ENCODE assay signal across 1 cellular context in the genomic region with DNA sequence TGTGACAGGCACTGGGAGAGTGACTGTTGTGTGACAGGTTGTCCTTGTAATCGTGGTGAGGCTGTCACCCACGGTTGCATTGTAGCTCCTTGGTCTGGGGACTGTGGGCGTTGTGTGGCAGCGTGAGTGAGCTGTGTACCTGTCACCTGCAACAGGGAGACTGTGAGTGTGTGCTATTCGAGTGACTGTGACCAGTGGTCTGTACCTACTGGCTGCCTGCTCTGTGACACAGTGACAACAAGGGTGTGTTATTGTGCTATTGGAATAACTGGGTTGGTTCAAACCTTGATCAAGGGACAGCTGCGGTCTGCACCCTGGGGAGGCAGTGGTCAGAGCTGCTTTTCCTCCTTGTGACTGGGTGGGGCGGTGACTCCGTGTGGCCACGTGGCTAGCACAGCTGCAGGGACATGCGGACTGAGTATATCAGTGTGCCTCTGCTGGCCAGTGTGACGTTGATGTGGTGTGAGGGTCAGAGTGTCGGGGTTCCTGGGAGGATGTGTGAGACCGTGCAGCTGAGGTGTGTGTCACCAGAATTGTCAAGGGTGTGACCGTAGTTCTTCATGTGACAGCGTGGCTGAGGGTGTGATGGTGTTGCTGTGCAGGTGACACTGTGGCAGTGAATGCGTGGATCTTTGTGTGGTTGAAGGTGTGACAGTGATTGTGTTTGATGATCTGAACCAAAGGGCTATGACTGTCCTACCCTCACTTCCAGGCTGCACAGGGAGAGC.
A peak's percentile ranks its signal among the peaks of the same experiment; 100 is the strongest.
TF ChIP-seq lines count a peak whose summit lies in the region.

No MANE protein-coding gene starts in this region.

TF ChIP-seq in HepG2, 621 proteins besides CTCF, POLR2A, EP300 and RAD21 (continued from another document and continues in another):
- TF ChIP-seq NONO (IDR thresholded peaks at IDR 0.05): no peak
- peak; percentile 53 for TF ChIP-seq NONO (CRISPR knock-in tag; conservative IDR thresholded peaks at IDR 0.05)
- TF ChIP-seq, protein P1, sequence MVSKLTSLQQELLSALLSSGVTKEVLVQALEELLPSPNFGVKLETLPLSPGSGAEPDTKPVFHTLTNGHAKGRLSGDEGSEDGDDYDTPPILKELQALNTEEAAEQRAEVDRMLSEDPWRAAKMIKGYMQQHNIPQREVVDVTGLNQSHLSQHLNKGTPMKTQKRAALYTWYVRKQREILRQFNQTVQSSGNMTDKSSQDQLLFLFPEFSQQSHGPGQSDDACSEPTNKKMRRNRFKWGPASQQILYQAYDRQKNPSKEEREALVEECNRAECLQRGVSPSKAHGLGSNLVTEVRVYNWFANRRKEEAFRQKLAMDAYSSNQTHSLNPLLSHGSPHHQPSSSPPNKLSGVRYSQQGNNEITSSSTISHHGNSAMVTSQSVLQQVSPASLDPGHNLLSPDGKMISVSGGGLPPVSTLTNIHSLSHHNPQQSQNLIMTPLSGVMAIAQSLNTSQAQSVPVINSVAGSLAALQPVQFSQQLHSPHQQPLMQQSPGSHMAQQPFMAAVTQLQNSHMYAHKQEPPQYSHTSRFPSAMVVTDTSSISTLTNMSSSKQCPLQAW (CRISPR knock-in tag; IDR thresholded peaks at IDR 0.05): no peak; the same call in 1 of the 2 replicates
- peak; percentile 46; the same call in 1 of the 2 replicates for TF ChIP-seq NCOA2 (CRISPR knock-in tag; IDR thresholded peaks at IDR 0.05)
- TF ChIP-seq, protein P2, sequence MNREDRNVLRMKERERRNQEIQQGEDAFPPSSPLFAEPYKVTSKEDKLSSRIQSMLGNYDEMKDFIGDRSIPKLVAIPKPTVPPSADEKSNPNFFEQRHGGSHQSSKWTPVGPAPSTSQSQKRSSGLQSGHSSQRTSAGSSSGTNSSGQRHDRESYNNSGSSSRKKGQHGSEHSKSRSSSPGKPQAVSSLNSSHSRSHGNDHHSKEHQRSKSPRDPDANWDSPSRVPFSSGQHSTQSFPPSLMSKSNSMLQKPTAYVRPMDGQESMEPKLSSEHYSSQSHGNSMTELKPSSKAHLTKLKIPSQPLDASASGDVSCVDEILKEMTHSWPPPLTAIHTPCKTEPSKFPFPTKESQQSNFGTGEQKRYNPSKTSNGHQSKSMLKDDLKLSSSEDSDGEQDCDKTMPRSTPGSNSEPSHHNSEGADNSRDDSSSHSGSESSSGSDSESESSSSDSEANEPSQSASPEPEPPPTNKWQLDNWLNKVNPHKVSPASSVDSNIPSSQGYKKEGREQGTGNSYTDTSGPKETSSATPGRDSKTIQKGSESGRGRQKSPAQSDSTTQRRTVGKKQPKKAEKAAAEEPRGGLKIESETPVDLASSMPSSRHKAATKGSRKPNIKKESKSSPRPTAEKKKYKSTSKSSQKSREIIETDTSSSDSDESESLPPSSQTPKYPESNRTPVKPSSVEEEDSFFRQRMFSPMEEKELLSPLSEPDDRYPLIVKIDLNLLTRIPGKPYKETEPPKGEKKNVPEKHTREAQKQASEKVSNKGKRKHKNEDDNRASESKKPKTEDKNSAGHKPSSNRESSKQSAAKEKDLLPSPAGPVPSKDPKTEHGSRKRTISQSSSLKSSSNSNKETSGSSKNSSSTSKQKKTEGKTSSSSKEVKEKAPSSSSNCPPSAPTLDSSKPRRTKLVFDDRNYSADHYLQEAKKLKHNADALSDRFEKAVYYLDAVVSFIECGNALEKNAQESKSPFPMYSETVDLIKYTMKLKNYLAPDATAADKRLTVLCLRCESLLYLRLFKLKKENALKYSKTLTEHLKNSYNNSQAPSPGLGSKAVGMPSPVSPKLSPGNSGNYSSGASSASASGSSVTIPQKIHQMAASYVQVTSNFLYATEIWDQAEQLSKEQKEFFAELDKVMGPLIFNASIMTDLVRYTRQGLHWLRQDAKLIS (CRISPR knock-in tag; IDR thresholded peaks at IDR 0.05): no peak
- no peak for TF ChIP-seq BRCA1 (CRISPR knock-in tag; IDR thresholded peaks at IDR 0.05)
- TF ChIP-seq KLF9 (CRISPR knock-in tag; IDR thresholded peaks at IDR 0.05; ENCODE audit: low read depth): no peak
- TF ChIP-seq HNRNPK (IDR thresholded peaks at IDR 0.05; ENCODE audit: low read depth, low read length, poor library complexity, severe bottlenecking): no peak
- no peak for TF ChIP-seq SNRNP70 (IDR thresholded peaks at IDR 0.05; ENCODE audit: low read depth, low read length)
- peak; percentile 79; the same call in 1 of the 2 replicates for TF ChIP-seq ZNF292 (CRISPR knock-in tag; IDR thresholded peaks at IDR 0.05; ENCODE audit: borderline replicate concordance, low read depth)
- TF ChIP-seq GTF2F1 (IDR thresholded peaks at IDR 0.05; ENCODE audit: low read length): no peak
- peak; percentile 13; the same call in 1 of the 2 replicates for TF ChIP-seq KAT8 (CRISPR knock-in tag; IDR thresholded peaks at IDR 0.05)
- TF ChIP-seq EEA1 (CRISPR knock-in tag; IDR thresholded peaks at IDR 0.05; ENCODE audit: borderline replicate concordance): no peak; the same call in 1 of the 2 replicates
- TF ChIP-seq GATA4 (IDR thresholded peaks at IDR 0.05; ENCODE audit: borderline replicate concordance, low read depth): no peak
- TF ChIP-seq, protein P3, sequence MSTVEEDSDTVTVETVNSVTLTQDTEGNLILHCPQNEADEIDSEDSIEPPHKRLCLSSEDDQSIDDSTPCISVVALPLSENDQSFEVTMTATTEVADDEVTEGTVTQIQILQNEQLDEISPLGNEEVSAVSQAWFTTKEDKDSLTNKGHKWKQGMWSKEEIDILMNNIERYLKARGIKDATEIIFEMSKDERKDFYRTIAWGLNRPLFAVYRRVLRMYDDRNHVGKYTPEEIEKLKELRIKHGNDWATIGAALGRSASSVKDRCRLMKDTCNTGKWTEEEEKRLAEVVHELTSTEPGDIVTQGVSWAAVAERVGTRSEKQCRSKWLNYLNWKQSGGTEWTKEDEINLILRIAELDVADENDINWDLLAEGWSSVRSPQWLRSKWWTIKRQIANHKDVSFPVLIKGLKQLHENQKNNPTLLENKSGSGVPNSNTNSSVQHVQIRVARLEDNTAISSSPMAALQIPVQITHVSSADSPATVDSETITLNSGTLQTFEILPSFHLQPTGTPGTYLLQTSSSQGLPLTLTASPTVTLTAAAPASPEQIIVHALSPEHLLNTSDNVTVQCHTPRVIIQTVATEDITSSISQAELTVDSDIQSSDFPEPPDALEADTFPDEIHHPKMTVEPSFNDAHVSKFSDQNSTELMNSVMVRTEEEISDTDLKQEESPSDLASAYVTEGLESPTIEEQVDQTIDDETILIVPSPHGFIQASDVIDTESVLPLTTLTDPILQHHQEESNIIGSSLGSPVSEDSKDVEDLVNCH (CRISPR knock-in tag; IDR thresholded peaks at IDR 0.05): no peak; the same call in 1 of the 2 replicates
- TF ChIP-seq ZNF460 (CRISPR knock-in tag; IDR thresholded peaks at IDR 0.05; ENCODE audit: borderline replicate concordance): no peak
- TF ChIP-seq PRPF4 (IDR thresholded peaks at IDR 0.05; ENCODE audit: low read depth, low read length, poor library complexity, severe bottlenecking): no peak
- TF ChIP-seq, protein P4, sequence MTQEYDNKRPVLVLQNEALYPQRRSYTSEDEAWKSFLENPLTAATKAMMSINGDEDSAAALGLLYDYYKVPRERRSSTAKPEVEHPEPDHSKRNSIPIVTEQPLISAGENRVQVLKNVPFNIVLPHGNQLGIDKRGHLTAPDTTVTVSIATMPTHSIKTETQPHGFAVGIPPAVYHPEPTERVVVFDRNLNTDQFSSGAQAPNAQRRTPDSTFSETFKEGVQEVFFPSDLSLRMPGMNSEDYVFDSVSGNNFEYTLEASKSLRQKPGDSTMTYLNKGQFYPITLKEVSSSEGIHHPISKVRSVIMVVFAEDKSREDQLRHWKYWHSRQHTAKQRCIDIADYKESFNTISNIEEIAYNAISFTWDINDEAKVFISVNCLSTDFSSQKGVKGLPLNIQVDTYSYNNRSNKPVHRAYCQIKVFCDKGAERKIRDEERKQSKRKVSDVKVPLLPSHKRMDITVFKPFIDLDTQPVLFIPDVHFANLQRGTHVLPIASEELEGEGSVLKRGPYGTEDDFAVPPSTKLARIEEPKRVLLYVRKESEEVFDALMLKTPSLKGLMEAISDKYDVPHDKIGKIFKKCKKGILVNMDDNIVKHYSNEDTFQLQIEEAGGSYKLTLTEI (CRISPR knock-in tag; conservative IDR thresholded peaks at IDR 0.05): no peak
- no peak; the same call in 1 of the 2 replicates for TF ChIP-seq ZMYM3 (CRISPR knock-in tag; IDR thresholded peaks at IDR 0.05)
- TF ChIP-seq, protein P5, sequence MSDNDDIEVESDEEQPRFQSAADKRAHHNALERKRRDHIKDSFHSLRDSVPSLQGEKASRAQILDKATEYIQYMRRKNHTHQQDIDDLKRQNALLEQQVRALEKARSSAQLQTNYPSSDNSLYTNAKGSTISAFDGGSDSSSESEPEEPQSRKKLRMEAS (IDR thresholded peaks at IDR 0.05): peak; percentile 98
- no peak for TF ChIP-seq ZNF367 (CRISPR knock-in tag; IDR thresholded peaks at IDR 0.05; ENCODE audit: borderline replicate concordance)
- no peak; the same call in 1 of the 2 replicates for TF ChIP-seq BRD4 (CRISPR knock-in tag; IDR thresholded peaks at IDR 0.05)
- TF ChIP-seq, protein P6, sequence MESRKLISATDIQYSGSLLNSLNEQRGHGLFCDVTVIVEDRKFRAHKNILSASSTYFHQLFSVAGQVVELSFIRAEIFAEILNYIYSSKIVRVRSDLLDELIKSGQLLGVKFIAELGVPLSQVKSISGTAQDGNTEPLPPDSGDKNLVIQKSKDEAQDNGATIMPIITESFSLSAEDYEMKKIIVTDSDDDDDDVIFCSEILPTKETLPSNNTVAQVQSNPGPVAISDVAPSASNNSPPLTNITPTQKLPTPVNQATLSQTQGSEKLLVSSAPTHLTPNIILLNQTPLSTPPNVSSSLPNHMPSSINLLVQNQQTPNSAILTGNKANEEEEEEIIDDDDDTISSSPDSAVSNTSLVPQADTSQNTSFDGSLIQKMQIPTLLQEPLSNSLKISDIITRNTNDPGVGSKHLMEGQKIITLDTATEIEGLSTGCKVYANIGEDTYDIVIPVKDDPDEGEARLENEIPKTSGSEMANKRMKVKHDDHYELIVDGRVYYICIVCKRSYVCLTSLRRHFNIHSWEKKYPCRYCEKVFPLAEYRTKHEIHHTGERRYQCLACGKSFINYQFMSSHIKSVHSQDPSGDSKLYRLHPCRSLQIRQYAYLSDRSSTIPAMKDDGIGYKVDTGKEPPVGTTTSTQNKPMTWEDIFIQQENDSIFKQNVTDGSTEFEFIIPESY (CRISPR knock-in tag; IDR thresholded peaks at IDR 0.05): no peak
- no peak for TF ChIP-seq ATRX (CRISPR knock-in tag; IDR thresholded peaks at IDR 0.05; ENCODE audit: borderline replicate concordance)
- TF ChIP-seq NFATC3 (CRISPR knock-in tag; IDR thresholded peaks at IDR 0.05): no peak
- TF ChIP-seq, protein P7, sequence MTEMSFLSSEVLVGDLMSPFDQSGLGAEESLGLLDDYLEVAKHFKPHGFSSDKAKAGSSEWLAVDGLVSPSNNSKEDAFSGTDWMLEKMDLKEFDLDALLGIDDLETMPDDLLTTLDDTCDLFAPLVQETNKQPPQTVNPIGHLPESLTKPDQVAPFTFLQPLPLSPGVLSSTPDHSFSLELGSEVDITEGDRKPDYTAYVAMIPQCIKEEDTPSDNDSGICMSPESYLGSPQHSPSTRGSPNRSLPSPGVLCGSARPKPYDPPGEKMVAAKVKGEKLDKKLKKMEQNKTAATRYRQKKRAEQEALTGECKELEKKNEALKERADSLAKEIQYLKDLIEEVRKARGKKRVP (CRISPR knock-in tag; IDR thresholded peaks at IDR 0.05): peak in 1 of 2 experiments; percentile 52; a peak in 1 of 4 replicates
- TF ChIP-seq SYNCRIP (IDR thresholded peaks at IDR 0.05; ENCODE audit: insufficient read depth, low read depth, low read length): no peak
- 0 out of 2 replicates have a peak, but pooled peaks have one; percentile 33 for TF ChIP-seq ZNF761 (CRISPR knock-in tag; conservative IDR thresholded peaks at IDR 0.05)
- TF ChIP-seq, protein P8, sequence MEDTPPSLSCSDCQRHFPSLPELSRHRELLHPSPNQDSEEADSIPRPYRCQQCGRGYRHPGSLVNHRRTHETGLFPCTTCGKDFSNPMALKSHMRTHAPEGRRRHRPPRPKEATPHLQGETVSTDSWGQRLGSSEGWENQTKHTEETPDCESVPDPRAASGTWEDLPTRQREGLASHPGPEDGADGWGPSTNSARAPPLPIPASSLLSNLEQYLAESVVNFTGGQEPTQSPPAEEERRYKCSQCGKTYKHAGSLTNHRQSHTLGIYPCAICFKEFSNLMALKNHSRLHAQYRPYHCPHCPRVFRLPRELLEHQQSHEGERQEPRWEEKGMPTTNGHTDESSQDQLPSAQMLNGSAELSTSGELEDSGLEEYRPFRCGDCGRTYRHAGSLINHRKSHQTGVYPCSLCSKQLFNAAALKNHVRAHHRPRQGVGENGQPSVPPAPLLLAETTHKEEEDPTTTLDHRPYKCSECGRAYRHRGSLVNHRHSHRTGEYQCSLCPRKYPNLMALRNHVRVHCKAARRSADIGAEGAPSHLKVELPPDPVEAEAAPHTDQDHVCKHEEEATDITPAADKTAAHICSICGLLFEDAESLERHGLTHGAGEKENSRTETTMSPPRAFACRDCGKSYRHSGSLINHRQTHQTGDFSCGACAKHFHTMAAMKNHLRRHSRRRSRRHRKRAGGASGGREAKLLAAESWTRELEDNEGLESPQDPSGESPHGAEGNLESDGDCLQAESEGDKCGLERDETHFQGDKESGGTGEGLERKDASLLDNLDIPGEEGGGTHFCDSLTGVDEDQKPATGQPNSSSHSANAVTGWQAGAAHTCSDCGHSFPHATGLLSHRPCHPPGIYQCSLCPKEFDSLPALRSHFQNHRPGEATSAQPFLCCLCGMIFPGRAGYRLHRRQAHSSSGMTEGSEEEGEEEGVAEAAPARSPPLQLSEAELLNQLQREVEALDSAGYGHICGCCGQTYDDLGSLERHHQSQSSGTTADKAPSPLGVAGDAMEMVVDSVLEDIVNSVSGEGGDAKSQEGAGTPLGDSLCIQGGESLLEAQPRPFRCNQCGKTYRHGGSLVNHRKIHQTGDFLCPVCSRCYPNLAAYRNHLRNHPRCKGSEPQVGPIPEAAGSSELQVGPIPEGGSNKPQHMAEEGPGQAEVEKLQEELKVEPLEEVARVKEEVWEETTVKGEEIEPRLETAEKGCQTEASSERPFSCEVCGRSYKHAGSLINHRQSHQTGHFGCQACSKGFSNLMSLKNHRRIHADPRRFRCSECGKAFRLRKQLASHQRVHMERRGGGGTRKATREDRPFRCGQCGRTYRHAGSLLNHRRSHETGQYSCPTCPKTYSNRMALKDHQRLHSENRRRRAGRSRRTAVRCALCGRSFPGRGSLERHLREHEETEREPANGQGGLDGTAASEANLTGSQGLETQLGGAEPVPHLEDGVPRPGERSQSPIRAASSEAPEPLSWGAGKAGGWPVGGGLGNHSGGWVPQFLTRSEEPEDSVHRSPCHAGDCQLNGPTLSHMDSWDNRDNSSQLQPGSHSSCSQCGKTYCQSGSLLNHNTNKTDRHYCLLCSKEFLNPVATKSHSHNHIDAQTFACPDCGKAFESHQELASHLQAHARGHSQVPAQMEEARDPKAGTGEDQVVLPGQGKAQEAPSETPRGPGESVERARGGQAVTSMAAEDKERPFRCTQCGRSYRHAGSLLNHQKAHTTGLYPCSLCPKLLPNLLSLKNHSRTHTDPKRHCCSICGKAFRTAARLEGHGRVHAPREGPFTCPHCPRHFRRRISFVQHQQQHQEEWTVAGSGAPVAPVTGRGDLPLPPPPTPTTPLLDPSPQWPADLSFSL (CRISPR knock-in tag; IDR thresholded peaks at IDR 0.05): peak; percentile 94
- no peak for TF ChIP-seq NR2F6 (IDR thresholded peaks at IDR 0.05)
- no peak for TF ChIP-seq NR2F6 (CRISPR knock-in tag; IDR thresholded peaks at IDR 0.05)
- no peak for TF ChIP-seq HOXA7 (CRISPR knock-in tag; IDR thresholded peaks at IDR 0.05)
- TF ChIP-seq NPAS2 (CRISPR knock-in tag; IDR thresholded peaks at IDR 0.05; ENCODE audit: borderline replicate concordance): no peak
- TF ChIP-seq KAT7 (CRISPR knock-in tag; IDR thresholded peaks at IDR 0.05; ENCODE audit: borderline replicate concordance): no peak
- TF ChIP-seq, protein P9, sequence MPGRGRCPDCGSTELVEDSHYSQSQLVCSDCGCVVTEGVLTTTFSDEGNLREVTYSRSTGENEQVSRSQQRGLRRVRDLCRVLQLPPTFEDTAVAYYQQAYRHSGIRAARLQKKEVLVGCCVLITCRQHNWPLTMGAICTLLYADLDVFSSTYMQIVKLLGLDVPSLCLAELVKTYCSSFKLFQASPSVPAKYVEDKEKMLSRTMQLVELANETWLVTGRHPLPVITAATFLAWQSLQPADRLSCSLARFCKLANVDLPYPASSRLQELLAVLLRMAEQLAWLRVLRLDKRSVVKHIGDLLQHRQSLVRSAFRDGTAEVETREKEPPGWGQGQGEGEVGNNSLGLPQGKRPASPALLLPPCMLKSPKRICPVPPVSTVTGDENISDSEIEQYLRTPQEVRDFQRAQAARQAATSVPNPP (CRISPR knock-in tag; IDR thresholded peaks at IDR 0.05): no peak
